Comparison of ENCODE assay signal across 8 cellular contexts in the genomic region with DNA sequence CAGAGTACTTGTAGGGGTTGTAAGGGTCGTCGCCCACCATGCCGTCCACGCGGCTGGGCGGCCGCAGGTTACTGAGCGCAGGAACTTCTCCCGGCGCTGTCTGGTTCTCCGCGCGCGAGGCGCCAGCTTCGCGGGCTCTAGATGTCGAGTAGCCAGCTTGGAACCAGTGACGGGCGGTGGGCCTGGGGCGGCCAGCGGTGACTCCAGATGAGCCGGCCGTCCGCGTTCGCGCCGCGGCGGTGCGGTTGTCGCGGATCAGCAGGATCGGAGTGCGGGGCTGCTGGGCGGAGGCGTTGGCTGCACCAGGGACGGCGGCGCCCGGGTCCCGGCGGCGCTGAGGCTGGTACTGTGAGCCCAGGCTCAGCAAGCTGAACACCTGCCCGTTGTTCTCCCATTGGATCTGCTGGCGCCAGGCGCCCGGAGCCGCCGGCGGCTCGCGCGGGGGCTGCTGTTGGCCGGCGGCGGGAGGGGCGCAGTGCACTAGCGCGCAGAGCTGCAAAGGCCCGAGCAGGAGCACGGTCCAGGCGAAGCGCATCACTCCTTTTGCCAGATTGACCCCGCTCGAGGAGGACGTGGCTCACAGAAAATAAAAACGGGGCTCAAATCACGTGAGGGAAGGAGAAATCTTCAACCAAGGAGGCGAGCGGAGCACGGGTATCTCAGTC. TPM values are rescaled to one million over a fixed set of nuclear protein-coding genes. Genes with fewer than 3 reads are reported as not detected.
DNase-seq lines count a peak whose midpoint lies in the region; ATAC-seq, FAIRE-seq and TF ChIP-seq lines count a peak whose summit lies in the region.

No MANE protein-coding gene starts in this region.

- H3K27ac ChIP-seq in AG04450 (ENCODE audit: low read depth, low read length) (peak overlapping the region; percentile 97), astrocyte (ENCODE audit: low read depth, low read length) (peak overlapping the region; percentile 98), skeletal muscle tissue (ENCODE audit: low read depth, low read length) (peak overlapping the region; percentile 71)

- H3K27ac Mint-ChIP-seq in astrocyte (ENCODE audit: unreplicated experiment) = peak overlapping the region; percentile 100

- no peaks in the 10 kb centered on the region; the same call in 1 of the 2 replicates for H3K9me3 ChIP-seq in AG04450 (ENCODE audit: control insufficient read depth, insufficient read depth, low read length)
- no peaks in the 10 kb centered on the region for H3K9me3 ChIP-seq in astrocyte (ENCODE audit: insufficient read depth, low read depth, low read length)
- H3K9me3 ChIP-seq in iPS-18c (ENCODE audit: control insufficient read depth, insufficient read depth, low read length) = no peaks in the 10 kb centered on the region
- H3K9me3 ChIP-seq in skeletal muscle tissue (ENCODE audit: control insufficient read depth in 3 of 3, low read length in 3 of 3) = no peaks in the 10 kb centered on the region

- TF ChIP-seq CTCF in AG04450 (IDR thresholded peaks at IDR 0.05; ENCODE audit: low read depth, low read length) (no peak), astrocyte (IDR thresholded peaks at IDR 0.05; ENCODE audit: insufficient read depth, low read depth, low read length) (no peak)

- H3K27me3 ChIP-seq in AG04450 (ENCODE audit: control insufficient read depth, insufficient read depth, low read length) (no peaks in the 10 kb centered on the region), astrocyte (ENCODE audit: insufficient read depth, low read length) (no peaks in the 10 kb centered on the region), skeletal muscle tissue (ENCODE audit: control insufficient read depth in 3 of 3, insufficient read depth in 3 of 3, low read length in 3 of 3) (peaks cover 9 to 16% (median 16%) of the 10 kb centered on the region in 3 donors)

- H3K9me3 Mint-ChIP-seq in astrocyte (ENCODE audit: unreplicated experiment) = no peaks in the 10 kb centered on the region

- peaks cover 40% of the 10 kb centered on the region for H4K20me1 ChIP-seq in astrocyte (ENCODE audit: insufficient read depth, low read length)

- CTCF ChIA-PET in AG04450 (lab: Charles Lee) = interaction anchor here (0.9 to 4.5 kb wide), 11 partner anchors 15 to 127 kb away, joined by 4 to 105 read pairs (median 7); a partner anchor contains a TSS

- DNase-seq in AG04450 (ENCODE audit: low read depth, low spot score) (no peak), M059J (ENCODE audit: low read depth) (peak; percentile 52), astrocyte (ENCODE audit: low read depth) (no peak), GOT3 (lab: John Stamatoyannopoulos, UW) (no peak)
- no peak for DNase-seq in activated effector memory CD4-positive, alpha-beta T cell treated with Interleukin-2 at 50 U/mL for 16 hours

- peak overlapping the region; percentile 94 for H3K4me2 ChIP-seq in astrocyte (ENCODE audit: low read length)

- H3K4me1 ChIP-seq in astrocyte (ENCODE audit: insufficient read depth, low read length) (peaks cover 39% of the 10 kb centered on the region), skeletal muscle tissue (ENCODE audit: control insufficient read depth in 3 of 3, insufficient read depth in 3 of 3, low read length in 3 of 3) (peaks cover 15 to 18% (median 15%) of the 10 kb centered on the region in 3 donors)

- peaks cover 54% of the 10 kb centered on the region for H3K79me2 ChIP-seq in astrocyte (ENCODE audit: insufficient read depth, low read length)

- peak overlapping the region; percentile 92 for H3K4me3 ChIP-seq in AG04450 (ENCODE audit: low read depth, low read length)
- peak overlapping the region; percentile 94 for H3K4me3 ChIP-seq in astrocyte (ENCODE audit: insufficient read depth, low read depth, low read length)
- H3K4me3 ChIP-seq in iPS-18c (ENCODE audit: insufficient read depth, low read depth, low read length) = peak overlapping the region; percentile 51
- H3K4me3 ChIP-seq in skeletal muscle tissue (ENCODE audit: low read length in 3 of 3) = peak overlapping the region; percentile 76 to 91 (median 84)

- peaks cover 46% of the 10 kb centered on the region for H3K4me1 Mint-ChIP-seq in astrocyte (ENCODE audit: low read depth, unreplicated experiment)

- H2AFZ ChIP-seq in astrocyte (ENCODE audit: low read depth, low read length) = peak overlapping the region; percentile 55

- H3K4me3 Mint-ChIP-seq in astrocyte (ENCODE audit: unreplicated experiment) = peak overlapping the region; percentile 100

- ATAC-seq in GM18498 (IDR thresholded peaks at IDR 0.05; ENCODE audit: unreplicated experiment) = peak; percentile 32

- POLR2A ChIA-PET in AG04450 (lab: Yijun Ruan, JAX) = interaction anchor here (0.6 to 3.2 kb wide), 11 partner anchors 9 to 116 kb away, joined by 3 to 52 read pairs (median 6); a partner anchor contains a TSS

- H3K36me3 ChIP-seq in astrocyte (ENCODE audit: insufficient read depth, low read length) (peaks cover 27% of the 10 kb centered on the region), skeletal muscle tissue (ENCODE audit: control insufficient read depth in 3 of 3, insufficient read depth in 3 of 3, low read length in 3 of 3) (no peaks in the 10 kb centered on the region)

- H3K9ac ChIP-seq in astrocyte (ENCODE audit: low read length) (peak overlapping the region; percentile 99), skeletal muscle tissue (ENCODE audit: low read depth in 1 of 3, low read length in 3 of 3) (peak overlapping the region; percentile 63 to 71 (median 64))

- H3K27me3 Mint-ChIP-seq in astrocyte (ENCODE audit: low read depth, unreplicated experiment) = no peaks in the 10 kb centered on the region

- FAIRE-seq in astrocyte (lab: Jason Lieb, UNC) = no peak

- H3K36me3 Mint-ChIP-seq in astrocyte (ENCODE audit: low read depth, unreplicated experiment) = peaks cover 23% of the 10 kb centered on the region

RNA-seq across cellular contexts. Expression of a gene that starts 0.5 kb away (rescaled TPM):
- 228 and 239 TPM in 2 replicates for polyA plus RNA-seq in AG04450 (2011; rRNA removed)
- polyA minus RNA-seq in AG04450 (2011; rRNA and poly(A)+ RNA removed) = 334 and 357 TPM in 2 replicates
- 20.9 and 37.7 TPM in 2 replicates for total RNA-seq in M059J (2014; rRNA removed; shearing (Covaris generic))
- 1,150 and 1,249 TPM in 2 replicates for total RNA-seq in astrocyte
- 50.1 TPM for total RNA-seq in skeletal muscle tissue

RNA-seq across cellular contexts. Expression of a gene that starts 51.8 kb away (rescaled TPM):
- 0.37 TPM in 2 replicates for polyA plus RNA-seq in AG04450 (2011; rRNA removed)
- 0.55 and 0.56 TPM in 2 replicates for polyA minus RNA-seq in AG04450 (2011; rRNA and poly(A)+ RNA removed)
- not detected in 2 replicates for total RNA-seq in M059J (2014; rRNA removed; shearing (Covaris generic))
- 0.38 and 0.45 TPM in 2 replicates for total RNA-seq in astrocyte
- total RNA-seq in skeletal muscle tissue = 2.6 TPM

Comparison
In these comparisons a context has a peak if more than half of its experiments do, and no peak if none do; other contexts are left out.
1. RNA of a gene that starts 0.5 kb away (total RNA-seq): 1,150 to 1,249 TPM in astrocyte; 50.1 TPM in skeletal muscle tissue (single experiment) and 20.9 to 37.7 TPM in M059J; every median in the first group is over 10 times any median in the second.
2. Peak in every context shown above with its lines, with median percentiles within 50 percentile points of each other: H3K27ac ChIP-seq and H3K4me3 ChIP-seq.